ENCODE assay signal across 10 cellular contexts in the genomic region with DNA sequence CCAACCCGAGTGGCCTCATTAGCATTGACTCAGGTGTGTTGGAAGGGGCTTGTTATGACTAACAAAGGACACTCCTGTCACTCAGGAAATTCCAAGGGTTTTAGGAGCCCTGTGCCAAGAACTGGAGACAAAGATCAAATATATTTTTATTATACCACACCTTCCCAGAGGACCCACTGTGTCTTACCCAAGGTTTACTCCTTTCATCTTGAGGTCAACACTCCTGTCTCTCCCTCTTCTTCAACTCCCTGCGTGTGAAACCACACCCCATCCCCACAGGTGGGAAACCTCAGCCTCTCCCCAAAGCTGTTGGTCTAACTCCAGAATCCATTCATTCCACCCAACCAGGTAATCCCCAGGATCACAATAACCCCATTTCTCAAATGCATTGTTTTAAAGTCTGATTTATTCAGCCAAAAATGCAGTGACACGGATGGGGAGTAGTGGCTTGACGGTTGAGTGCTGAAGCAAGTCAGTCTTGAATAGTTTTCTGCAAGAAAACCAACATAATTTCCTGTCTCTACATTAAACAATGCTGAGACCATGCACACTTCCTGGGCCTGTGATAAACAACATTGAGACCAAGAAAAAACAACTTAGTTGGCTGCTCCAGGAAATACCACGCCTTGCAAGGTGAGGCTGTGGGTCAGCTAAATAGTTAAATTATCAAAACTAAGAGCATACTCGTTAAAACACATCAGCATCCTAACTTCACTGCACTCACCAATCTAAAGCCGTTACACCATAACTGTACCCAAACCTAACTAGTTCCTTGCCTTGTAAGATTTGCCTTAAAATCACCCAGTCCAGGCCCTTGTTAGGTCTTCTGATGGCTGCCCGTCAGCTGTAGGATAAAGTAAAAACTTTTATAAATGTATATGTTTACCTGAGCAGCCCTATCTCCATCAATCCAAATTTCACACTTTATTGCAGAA. TPM values are rescaled to one million over a fixed set of nuclear protein-coding genes. Genes with fewer than 3 reads are reported as not detected.
DNase-seq lines count a peak whose midpoint lies in the region; ATAC-seq and TF ChIP-seq lines count a peak whose summit lies in the region.
"Had no signal": no experiment of that assay in that cellular context is flagged by ENCODE, and none has a peak within 500 bp of the region (broad histone marks: within the 10 kb centered on the region; RNA-seq: fewer than 3 reads in every experiment).

No MANE protein-coding gene starts in this region.

- POLR2A ChIA-PET in PC-9 (lab: Charles Lee; ENCODE audit: unreplicated experiment) (interaction anchor here (0.6 kb wide), 1 partner anchor 16 kb away, joined by 4 read pairs; no protein-coding TSS in a partner anchor), GM10248 (lab: Yijun Ruan, JAX) (no interaction called here)

- H3K4me3 Mint-ChIP-seq in stimulated activated naive CD8-positive, alpha-beta T cell treated with anti-CD3 and anti-CD28 coated beads, Interleukin-15, Interleukin-2, amounts not matched to agents 100 ng/mL and 50 ng/mL, for 24 hours, result peak overlapping the region; percentile 21
- H3K4me3 Mint-ChIP-seq: CD14-positive monocyte had no signal

- no peak for TF ChIP-seq CTCF in PC-9 (conservative IDR thresholded peaks at IDR 0.05)
- TF ChIP-seq CTCF in GM10248 (IDR thresholded peaks at IDR 0.05; ENCODE audit: control extremely low read depth, extremely low read depth, low read depth, missing control alignments), result no peak

- ATAC-seq in stimulated activated naive CD8-positive, alpha-beta T cell treated with anti-CD3 and anti-CD28 coated beads, Interleukin-15, Interleukin-2, amounts not matched to agents 100 U/mL and 50 U/mL, for 24 hours, result no peak
- peak; percentile 62 for ATAC-seq in esophagus mucosa
- ATAC-seq in GM21367 (IDR thresholded peaks at IDR 0.05; ENCODE audit: unreplicated experiment), result no peak
- no peak for ATAC-seq in HG02870 (IDR thresholded peaks at IDR 0.05; ENCODE audit: unreplicated experiment)

- H3K4me3 ChIP-seq in PC-9, result peak overlapping the region; percentile 21; the same call in 1 of the 2 replicates

- no peak for DNase-seq in stimulated activated naive CD8-positive, alpha-beta T cell treated with anti-CD3 and anti-CD28 coated beads, Interleukin-15, Interleukin-2, amounts not matched to agents 100 U/mL and 50 U/mL, for 24 hours
- DNase-seq in PC-9 (peak; percentile 60 to 75), NCI-H2107 treated with DMSO at 0.1 percent for 48 hours (lab: John Stamatoyannopoulos, UW; ENCODE audit: unreplicated experiment) (no peak), GM10248 (ENCODE audit: extremely low spot score) (no peak)
- DNase-seq: stimulated activated CD4-positive, alpha-beta T cell treated with anti-CD3 and anti-CD28 coated beads, Interleukin-2, amount 100 ng/mL, for 24 hours had no signal

- no TSS peak for BruUV-seq in PC-9 (replicated peaks; lab: Mats Ljungman, UMichigan)

- H3K36me3 Mint-ChIP-seq in stimulated activated naive CD8-positive, alpha-beta T cell treated with anti-CD3 and anti-CD28 coated beads, Interleukin-15, Interleukin-2, amounts not matched to agents 100 ng/mL and 50 ng/mL, for 24 hours (ENCODE audit: low read depth), result no peaks in the 10 kb centered on the region
- H3K36me3 Mint-ChIP-seq: CD14-positive monocyte had no signal

- CTCF ChIA-PET in PC-9 (lab: Charles Lee) (no interaction called here), GM10248 (lab: Yijun Ruan, JAX) (no interaction called here)

- peaks cover 48% of the 10 kb centered on the region for H3K4me1 Mint-ChIP-seq in stimulated activated naive CD8-positive, alpha-beta T cell treated with anti-CD3 and anti-CD28 coated beads, Interleukin-15, Interleukin-2, amounts not matched to agents 100 ng/mL and 50 ng/mL, for 24 hours (ENCODE audit: low read depth)

- no peaks in the 10 kb centered on the region for H3K9me3 ChIP-seq in PC-9 (ENCODE audit: insufficient read depth, low read depth)

- no peaks in the 10 kb centered on the region for H3K9me2 ChIP-seq in PC-9 (ENCODE audit: insufficient read depth)

- H4K20me1 ChIP-seq in PC-9 (ENCODE audit: insufficient read depth), result no peaks in the 10 kb centered on the region

- peak overlapping the region; percentile 80 for H3K27ac Mint-ChIP-seq in stimulated activated naive CD8-positive, alpha-beta T cell treated with anti-CD3 and anti-CD28 coated beads, Interleukin-15, Interleukin-2, amounts not matched to agents 100 ng/mL and 50 ng/mL, for 24 hours

- no peaks in the 10 kb centered on the region for H3K36me3 ChIP-seq in PC-9 (ENCODE audit: low read depth)

- H3K27ac ChIP-seq in PC-9, result peak overlapping the region; percentile 76

- peaks cover 27% of the 10 kb centered on the region; the same call in 1 of the 2 replicates for H3F3A ChIP-seq in PC-9 (ENCODE audit: insufficient read depth, low read depth)

- H3K9me3 Mint-ChIP-seq in stimulated activated naive CD8-positive, alpha-beta T cell treated with anti-CD3 and anti-CD28 coated beads, Interleukin-15, Interleukin-2, amounts not matched to agents 100 ng/mL and 50 ng/mL, for 24 hours, result peaks cover 5% of the 10 kb centered on the region
- H3K9me3 Mint-ChIP-seq: CD14-positive monocyte had no signal

- H3K4me2 ChIP-seq in PC-9, result peak overlapping the region; percentile 64

- H3K79me2 ChIP-seq in PC-9 (ENCODE audit: low read depth), result no peaks in the 10 kb centered on the region

- no peaks in the 10 kb centered on the region for H3K27me3 ChIP-seq in PC-9 (ENCODE audit: insufficient read depth, low read depth)

- H3K4me1 ChIP-seq in PC-9 (replicated peaks; ENCODE audit: insufficient read depth), result peaks cover 46% of the 10 kb centered on the region

- peak overlapping the region; percentile 71; the same call in 1 of the 2 replicates for H2AFZ ChIP-seq in PC-9

- intact Hi-C loops in PC-9 (cut with micrococcal nuclease; ENCODE audit: unreplicated experiment), result loop anchor here (1.0 to 5.0 kb wide), 3 partner anchors 16 to 587 kb away; no protein-coding TSS in a partner anchor

- no peaks in the 10 kb centered on the region for H3K27me3 Mint-ChIP-seq in stimulated activated naive CD8-positive, alpha-beta T cell treated with anti-CD3 and anti-CD28 coated beads, Interleukin-15, Interleukin-2, amounts not matched to agents 100 ng/mL and 50 ng/mL, for 24 hours

RNA-seq across cellular contexts. Expression of a gene that starts 38.5 kb away (rescaled TPM):
- total RNA-seq in PC-9 (2021) (0.48 and 0.70 TPM in 2 replicates), esophagus mucosa (3.1 TPM)

Comparison
In these comparisons a context has a peak if more than half of its experiments do, and no peak if none do; other contexts are left out.
1. DNase-seq: peak in PC-9 (2 of 2); none in stimulated activated naive CD8-positive, alpha-beta T cell treated with anti-CD3 and anti-CD28 coated beads, Interleukin-15, Interleukin-2, amounts not matched to agents 100 U/mL and 50 U/mL, for 24 hours (single experiment), NCI-H2107 treated with DMSO at 0.1 percent for 48 hours (single experiment) and GM10248 (single experiment).